Comparison of ENCODE assay signal across 18 cellular contexts in the genomic region with DNA sequence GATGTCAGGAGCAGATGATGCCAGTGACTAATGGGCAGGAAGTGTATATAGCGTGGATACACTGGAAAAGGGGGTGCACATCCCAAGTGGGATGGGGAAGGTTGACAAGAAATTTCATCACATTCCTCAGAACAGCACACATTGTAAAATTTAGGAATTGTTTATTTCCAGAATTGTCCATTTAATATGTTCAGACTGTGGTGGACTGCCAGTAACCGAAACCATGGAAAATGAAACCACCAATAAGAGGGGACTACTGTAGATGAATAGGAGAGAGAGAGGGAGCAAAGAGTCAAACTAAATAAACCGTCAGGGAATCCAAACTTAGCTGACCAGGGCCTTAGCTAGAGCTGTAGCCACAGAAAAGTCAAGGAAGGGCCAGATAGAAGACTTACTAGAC.
"Had no signal": no experiment of that assay in that cellular context is flagged by ENCODE, and none has a peak within 500 bp of the region (broad histone marks: within the 10 kb centered on the region; RNA-seq: fewer than 3 reads in every experiment).

No MANE protein-coding gene starts in this region.

- DNase-seq: effector CD4-positive, alpha-beta T cell; kidney; left cardiac atrium; left ventricle myocardium superior; mesenchymal stem cell; midbrain; nucleus accumbens; pancreas; right cardiac atrium; small intestine; stimulated activated CD4-positive, alpha-beta T cell treated with anti-CD3 and anti-CD28 coated beads, Interleukin-12 subunit alpha, Interleukin-12 subunit beta, amount 100 ng/mL, for 4 hours; stimulated activated naive CD4-positive, alpha-beta T cell treated with Interleukin-2 at 50 U/mL for 16 hours; uterus had no signal

- H3K36me3 ChIP-seq: neural progenitor cell, pancreas, uterus had no signal

- ATAC-seq: left cardiac atrium; left ventricle myocardium superior; natural killer cell treated with Interleukin-12 subunit alpha and Interleukin-12 subunit beta and Interleukin-15 and Interleukin-18, amount 100 ng/mL, for 72 hours; pancreas; right cardiac atrium had no signal

- H3K9me3 ChIP-seq: pancreas, uterus had no signal

- H3K27me3 ChIP-seq: hepatocyte, neural progenitor cell, pancreas, uterus had no signal

- H3K4me1 ChIP-seq: neural progenitor cell, uterus had no signal

- H3K27ac ChIP-seq: coronary artery, hepatocyte, neural progenitor cell, pancreas, uterus had no signal

- H3K4me3 ChIP-seq: coronary artery, hepatocyte, lung, neural progenitor cell, pancreas, uterus had no signal
